1 cellular context compared by ENCODE assay signal in the genomic region with DNA sequence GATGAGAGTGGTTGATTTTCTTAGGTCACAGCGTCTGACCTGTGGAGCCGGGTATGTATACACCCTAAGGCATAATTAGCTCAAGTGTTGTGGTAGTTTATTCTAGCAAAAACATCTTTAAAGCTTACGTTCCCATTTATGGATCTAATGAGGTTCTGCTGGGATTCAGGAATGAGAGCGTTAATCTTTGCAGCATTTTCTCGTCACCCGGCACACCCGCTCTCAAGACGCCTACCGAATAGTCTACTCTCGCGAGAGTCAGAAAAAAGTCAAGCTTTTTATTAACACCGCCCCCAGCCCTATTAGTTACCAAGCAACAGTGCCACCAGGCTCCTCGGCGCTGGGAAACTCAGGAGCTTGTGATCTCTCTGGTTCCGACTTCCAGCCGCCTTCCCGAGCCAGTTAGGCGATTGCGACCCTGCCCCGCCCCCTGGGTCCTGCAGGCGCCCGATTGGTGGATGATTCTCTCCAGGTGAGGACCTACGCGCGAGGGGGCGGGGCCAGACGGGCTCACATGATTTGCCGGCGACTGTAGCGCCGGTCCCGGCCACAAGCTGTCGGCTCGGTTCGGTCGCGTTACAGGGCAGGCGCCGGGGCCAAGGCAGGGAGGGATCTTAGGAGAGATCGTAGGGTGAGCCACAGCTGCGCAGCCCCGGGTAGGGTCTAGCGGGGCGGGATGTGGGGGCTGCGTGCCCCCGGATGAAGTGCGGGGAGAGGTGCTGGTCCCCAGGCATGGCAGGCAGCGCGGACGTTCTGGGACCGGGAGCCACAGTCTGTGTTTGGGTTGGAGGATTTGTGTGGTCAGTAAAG.
TF ChIP-seq lines count a peak whose summit lies in the region.

Gene PFKFB2, plus strand, starts transcription at position 540 of the 810 bp plus-strand sequence. CDS start 1,443 bp downstream, outside the sequence.

TF ChIP-seq in H1, 55 proteins besides CTCF, POLR2A, EP300 and RAD21:
- TF ChIP-seq RBBP5 (IDR thresholded peaks at IDR 0.05; ENCODE audit: borderline replicate concordance, low read depth, low read length) (no peak; the same call in 1 of the 2 replicates), JUND (IDR thresholded peaks at IDR 0.05; ENCODE audit: low read length) (peak; percentile 11; the same call in 1 of the 2 replicates), ATF2 (IDR thresholded peaks at IDR 0.05; ENCODE audit: low read length) (0 out of 2 replicates have a peak, but pooled peaks have one; percentile 35), CREB1 (IDR thresholded peaks at IDR 0.05) (peak; percentile 79), GTF2F1 (IDR thresholded peaks at IDR 0.05; ENCODE audit: borderline replicate concordance, low read depth, low read length) (0 out of 2 replicates have a peak, but pooled peaks have one; percentile 32), PHF8 (conservative IDR thresholded peaks at IDR 0.05; ENCODE audit: low read depth, low read length) (peak; percentile 96), KDM5A (IDR thresholded peaks at IDR 0.05; ENCODE audit: low read length) (no peak), CHD2 (IDR thresholded peaks at IDR 0.05; ENCODE audit: low read length) (peak; percentile 98), TEAD4 (IDR thresholded peaks at IDR 0.05; ENCODE audit: low read depth, low read length) (no peak), BRCA1 (IDR thresholded peaks at IDR 0.05; ENCODE audit: low read depth, low read length) (peak; percentile 94), NANOG (IDR thresholded peaks at IDR 0.05; ENCODE audit: insufficient read depth, low read depth, low read length, poor library complexity, severe bottlenecking) (peak; percentile 35), SP1 (IDR thresholded peaks at IDR 0.05; ENCODE audit: low read depth, low read length) (peak; percentile 53; the same call in 1 of the 2 replicates), SIRT6 (IDR thresholded peaks at IDR 0.05; ENCODE audit: low read length) (no peak), CBX5 (IDR thresholded peaks at IDR 0.05; ENCODE audit: low read depth, low read length) (no peak), POLR2AphosphoS5 (IDR thresholded peaks at IDR 0.05; ENCODE audit: low read depth, low read length) (peak; percentile 94), KDM4A (IDR thresholded peaks at IDR 0.05; ENCODE audit: low read depth, low read length, severe bottlenecking) (peak; percentile 92), HDAC2 (IDR thresholded peaks at IDR 0.05; ENCODE audit: borderline replicate concordance in 1 of 2, low read depth in 2 of 2, low read length in 2 of 2) (peak in 1 of 2 experiments; percentile 42; a peak in 1 of 4 replicates), SIN3A (conservative IDR thresholded peaks at IDR 0.05 in 1 of 2, IDR thresholded peaks at IDR 0.05 in 1 of 2; ENCODE audit: low read depth in 1 of 2, low read length in 2 of 2) (peak in 1 of 2 experiments; percentile 77; a peak in 3 of 4 replicates), TAF1 (IDR thresholded peaks at IDR 0.05; ENCODE audit: low read depth, low read length) (peak; percentile 88), RNF2 (IDR thresholded peaks at IDR 0.05; ENCODE audit: borderline replicate concordance, low read depth, low read length, missing control alignments, poor library complexity, severe bottlenecking) (no peak), ASH2L (IDR thresholded peaks at IDR 0.05; ENCODE audit: low read length) (peak; percentile 84), TBP (IDR thresholded peaks at IDR 0.05; ENCODE audit: low read depth, low read length) (peak; percentile 90), TAF7 (optimal IDR thresholded peaks at IDR 0.05; ENCODE audit: borderline replicate concordance, low read depth, low read length) (peak; percentile 45), BCL11A (IDR thresholded peaks at IDR 0.05; ENCODE audit: low read depth in 2 of 2, low read length in 2 of 2) (no peak), CHD7 (IDR thresholded peaks at IDR 0.05; ENCODE audit: insufficient replicate concordance, low read length) (no peak), NRF1 (IDR thresholded peaks at IDR 0.05; ENCODE audit: low read depth, low read length) (no peak)
- TF ChIP-seq, protein P1, sequence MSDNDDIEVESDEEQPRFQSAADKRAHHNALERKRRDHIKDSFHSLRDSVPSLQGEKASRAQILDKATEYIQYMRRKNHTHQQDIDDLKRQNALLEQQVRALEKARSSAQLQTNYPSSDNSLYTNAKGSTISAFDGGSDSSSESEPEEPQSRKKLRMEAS (IDR thresholded peaks at IDR 0.05) = peak; percentile 65
- TF ChIP-seq, protein P2, sequence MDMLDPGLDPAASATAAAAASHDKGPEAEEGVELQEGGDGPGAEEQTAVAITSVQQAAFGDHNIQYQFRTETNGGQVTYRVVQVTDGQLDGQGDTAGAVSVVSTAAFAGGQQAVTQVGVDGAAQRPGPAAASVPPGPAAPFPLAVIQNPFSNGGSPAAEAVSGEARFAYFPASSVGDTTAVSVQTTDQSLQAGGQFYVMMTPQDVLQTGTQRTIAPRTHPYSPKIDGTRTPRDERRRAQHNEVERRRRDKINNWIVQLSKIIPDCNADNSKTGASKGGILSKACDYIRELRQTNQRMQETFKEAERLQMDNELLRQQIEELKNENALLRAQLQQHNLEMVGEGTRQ (IDR thresholded peaks at IDR 0.05; ENCODE audit: low read length) = peak; percentile 63
